Comparison of ENCODE assay signal across 17 cellular contexts in the genomic region with DNA sequence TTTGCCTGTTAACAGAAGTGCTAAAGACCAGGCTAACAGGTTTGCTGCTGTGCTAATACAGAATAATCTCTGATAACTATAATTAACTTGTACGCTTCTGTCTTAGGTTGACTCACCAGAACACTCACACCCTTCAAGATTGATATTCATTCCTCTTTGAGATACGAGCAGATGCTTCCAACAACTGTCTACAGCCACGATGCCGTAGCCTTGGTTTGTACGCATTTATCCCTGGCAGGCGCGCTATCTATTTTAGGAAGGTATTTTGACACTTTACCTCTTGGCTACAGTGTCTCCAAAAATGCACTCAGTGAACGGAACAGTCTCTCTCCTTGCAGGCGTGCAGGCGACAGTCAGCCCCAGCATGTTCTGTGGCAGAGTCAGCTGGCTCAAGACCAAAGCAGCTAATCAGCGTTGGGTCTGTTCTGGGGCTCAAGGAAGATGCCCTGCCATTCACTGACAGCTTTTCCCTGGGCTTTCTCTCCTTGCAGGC.
DNase-seq lines count a peak whose midpoint lies in the region; ATAC-seq and TF ChIP-seq lines count a peak whose summit lies in the region.
"Had no signal": no experiment of that assay in that cellular context is flagged by ENCODE, and none has a peak within 500 bp of the region (broad histone marks: within the 10 kb centered on the region; RNA-seq: fewer than 3 reads in every experiment).

No MANE protein-coding gene starts in this region.

- peak overlapping the region; percentile 70 for H3K27ac ChIP-seq in cardiac muscle cell
- H3K27ac ChIP-seq: ascending aorta, tibial artery had no signal

- intact Hi-C loops in posterior vena cava (cut with DNase I), result no loop called here

- DNase-seq in AG20443 (ENCODE audit: low spot score) (peak; percentile 20), SK-N-DZ (ENCODE audit: low spot score) (peak; percentile 32), cardiac muscle cell (ENCODE audit: low read depth in 1 of 2, low spot score in 1 of 2) (peak in 1 of 2 donors; percentile 71), omental fat pad (ENCODE audit: low spot score) (no peak), posterior vena cava (ENCODE audit: low spot score) (no peak), DMS114 treated with DMSO at 0.1 percent for 48 hours (lab: John Stamatoyannopoulos, UW; ENCODE audit: unreplicated experiment) (no peak)
- no peak for DNase-seq in activated naive CD4-positive, alpha-beta T cell treated with Interleukin-2 at 50 U/mL for 16 hours
- no peak for DNase-seq in stimulated activated CD4-positive, alpha-beta T cell treated with anti-CD3 and anti-CD28 coated beads, Interleukin-4, amount 100 ng/mL, for 4 hours
- DNase-seq: activated CD4-positive, alpha-beta memory T cell treated with anti-CD3 and anti-CD28 coated beads, Interleukin-2, amount 10 ng/mL, durations not matched to agents 7 days and 5 days; DMS153; effector memory CD8-positive, alpha-beta T cell; NCI-H146; NCI-H774; stimulated activated CD4-positive, alpha-beta T cell treated with anti-CD3 and anti-CD28 coated beads, Interleukin-15, amount 100 ng/mL, for 24 hours; tibial artery had no signal

- no peak overlapping the region for H3K4me3 ChIP-seq in cardiac muscle cell
- H3K4me3 ChIP-seq: tibial artery had no signal

- no peak for TF ChIP-seq CTCF in cardiac muscle cell (IDR thresholded peaks at IDR 0.05; ENCODE audit: low read depth, low read length)
- TF ChIP-seq CTCF in omental fat pad (IDR thresholded peaks at IDR 0.05), result no peak

- no peaks in the 10 kb centered on the region for H3K36me3 ChIP-seq in cardiac muscle cell
- H3K36me3 ChIP-seq: ascending aorta, tibial artery had no signal

- peaks cover 28% of the 10 kb centered on the region for H3K4me1 ChIP-seq in cardiac muscle cell (ENCODE audit: low read depth)

- H3K27me3 ChIP-seq in cardiac muscle cell, result no peaks in the 10 kb centered on the region
- H3K27me3 ChIP-seq: ascending aorta, tibial artery had no signal

- peak; percentile 85 for ATAC-seq in omental fat pad (ENCODE audit: low FRiP score)
- ATAC-seq: activated T-helper 17 cell treated with anti-CD3 and anti-CD28 coated beads, Interleukin-2, amount 50 U/mL, for 72 hours; effector memory CD8-positive, alpha-beta T cell had no signal

- no peaks in the 10 kb centered on the region for H3K9me3 ChIP-seq in cardiac muscle cell (ENCODE audit: low read depth)
- H3K9me3 ChIP-seq: ascending aorta, tibial artery had no signal

Comparison
In these comparisons a context has a peak if more than half of its experiments do, and no peak if none do; other contexts are left out.
1. DNase-seq: peak in AG20443 (single experiment) and SK-N-DZ (single experiment); none in omental fat pad (single experiment), posterior vena cava (single experiment), activated naive CD4-positive, alpha-beta T cell treated with Interleukin-2 at 50 U/mL for 16 hours (single experiment), DMS114 treated with DMSO at 0.1 percent for 48 hours (single experiment) and stimulated activated CD4-positive, alpha-beta T cell treated with anti-CD3 and anti-CD28 coated beads, Interleukin-4, amount 100 ng/mL, for 4 hours (0 of 2).